ENCODE assay signal across 1 cellular context in genomic region chr12:9122166-9122609, GRCh38.
TF ChIP-seq lines count a peak whose summit lies in the region.

No MANE protein-coding gene starts in this region.

TF ChIP-seq in HepG2, 621 proteins besides CTCF, POLR2A, EP300 and RAD21 (continued from another document and continues in another):
- TF ChIP-seq KIAA2018 (CRISPR knock-in tag; IDR thresholded peaks at IDR 0.05; ENCODE audit: borderline replicate concordance) (no peak), ZNF770 (CRISPR knock-in tag; IDR thresholded peaks at IDR 0.05) (no peak), MXI1 (IDR thresholded peaks at IDR 0.05; ENCODE audit: borderline replicate concordance, low read depth, low read length) (peak; percentile 51; the same call in 1 of the 3 replicates), RFX5 (IDR thresholded peaks at IDR 0.05; ENCODE audit: low read depth, low read length) (no peak), ZKSCAN1 (IDR thresholded peaks at IDR 0.05; ENCODE audit: low read length) (no peak), ZNF567 (CRISPR knock-in tag; IDR thresholded peaks at IDR 0.05; ENCODE audit: borderline replicate concordance) (no peak), THRA (CRISPR knock-in tag; IDR thresholded peaks at IDR 0.05; ENCODE audit: borderline replicate concordance) (peak; percentile 90; the same call in 1 of the 2 replicates), GATAD1 (CRISPR knock-in tag; IDR thresholded peaks at IDR 0.05) (peak; percentile 62), MEIS2 (CRISPR knock-in tag; IDR thresholded peaks at IDR 0.05) (peak; percentile 66; the same call in 1 of the 2 replicates), CREBL2 (CRISPR knock-in tag; IDR thresholded peaks at IDR 0.05; ENCODE audit: borderline replicate concordance) (no peak), AKNA (CRISPR knock-in tag; IDR thresholded peaks at IDR 0.05; ENCODE audit: borderline replicate concordance) (no peak), ZFP36L1 (CRISPR knock-in tag; IDR thresholded peaks at IDR 0.05) (0 out of 2 replicates have a peak, but pooled peaks have one; percentile 50), NBN (conservative IDR thresholded peaks at IDR 0.05) (no peak), ZNF382 (CRISPR knock-in tag; IDR thresholded peaks at IDR 0.05; ENCODE audit: borderline replicate concordance) (no peak), ZNF101 (CRISPR knock-in tag; IDR thresholded peaks at IDR 0.05; ENCODE audit: borderline replicate concordance, low read depth) (no peak), ZNF12 (CRISPR knock-in tag; IDR thresholded peaks at IDR 0.05) (peak; percentile 44; the same call in 1 of the 2 replicates), NONO (IDR thresholded peaks at IDR 0.05) (no peak), NONO (CRISPR knock-in tag; conservative IDR thresholded peaks at IDR 0.05) (0 out of 2 replicates have a peak, but pooled peaks have one; percentile 29), ZBTB20 (CRISPR knock-in tag; IDR thresholded peaks at IDR 0.05; ENCODE audit: borderline replicate concordance, low read depth) (peak; percentile 79; the same call in 1 of the 2 replicates), ZNF7 (CRISPR knock-in tag; IDR thresholded peaks at IDR 0.05) (no peak), SMARCC2 (IDR thresholded peaks at IDR 0.05) (no peak), HNF1B (CRISPR knock-in tag; IDR thresholded peaks at IDR 0.05) (peak; percentile 75; the same call in 1 of the 2 replicates), CCAR2 (optimal IDR thresholded peaks at IDR 0.05; ENCODE audit: low read depth, low read length) (no peak), ZNF180 (CRISPR knock-in tag; IDR thresholded peaks at IDR 0.05; ENCODE audit: borderline replicate concordance, low read depth) (no peak), UBTF (CRISPR knock-in tag; IDR thresholded peaks at IDR 0.05) (no peak), ZUFSP (CRISPR knock-in tag; IDR thresholded peaks at IDR 0.05; ENCODE audit: borderline replicate concordance) (no peak), JUND (CRISPR knock-in tag; IDR thresholded peaks at IDR 0.05) (no peak), HOXA7 (CRISPR knock-in tag; IDR thresholded peaks at IDR 0.05) (no peak), MBD4 (IDR thresholded peaks at IDR 0.05; ENCODE audit: borderline replicate concordance, low read length) (peak; percentile 97; the same call in 1 of the 2 replicates), IKZF5 (CRISPR knock-in tag; IDR thresholded peaks at IDR 0.05) (peak; percentile 92), ZKSCAN8 (CRISPR knock-in tag; IDR thresholded peaks at IDR 0.05; ENCODE audit: borderline replicate concordance) (peak; percentile 51; the same call in 1 of the 2 replicates), ZNF614 (CRISPR knock-in tag; IDR thresholded peaks at IDR 0.05; ENCODE audit: borderline replicate concordance) (0 out of 2 replicates have a peak, but pooled peaks have one; percentile 24)
